24 cellular contexts compared by ENCODE assay signal in genomic region chr2:217014298-217015116, GRCh38.
"Had no signal": no experiment of that assay in that cellular context is flagged by ENCODE, and none has a peak within 500 bp of the region (broad histone marks: within the 10 kb centered on the region; RNA-seq: fewer than 3 reads in every experiment).

No MANE protein-coding gene starts in this region.

- H3K27me3 ChIP-seq: Peyer's patch, SJCRH30 had no signal

- H3K9me3 ChIP-seq: Peyer's patch, SJCRH30, SK-N-SH had no signal

- DNase-seq: activated CD4-positive, alpha-beta memory T cell treated with anti-CD3 and anti-CD28 coated beads, Interleukin-2, amount 10 ng/mL, durations not matched to agents 7 days and 5 days; activated CD4-positive, alpha-beta T cell treated with anti-CD3 and anti-CD28 coated beads for 36 hours; activated CD4-positive, alpha-beta T cell treated with anti-CD3 and anti-CD28 coated beads, Interleukin-2, amount 50 U/mL, for 1 hour; activated gamma-delta T cell; activated naive CD4-positive, alpha-beta T cell treated with anti-CD3 and anti-CD28 coated beads for 36 hours; activated T-cell treated with anti-CD3 and anti-CD28 coated beads for 4 hours; activated T-cell treated with anti-CD3 and anti-CD28 coated beads, Interleukin-2, amount 50 U/mL, for 48 hours; amygdala; Karpas-422; MM.1S; NCI-H1694 treated with DMSO at 0.1 percent for 48 hours; NCI-H2081 treated with DMSO at 0.1 percent for 48 hours; NCI-H2171 treated with DMSO at 0.1 percent for 48 hours; NCI-H226; NCI-H69; NK-92 treated with Interleukin-12 subunit alpha and Interleukin-12 subunit beta, amount 100 ng/mL, for 24 hours; Peyer's patch; Right ventricle myocardium superior; SJCRH30; SK-N-SH; T-helper 1 cell had no signal

- H3K4me1 ChIP-seq: Peyer's patch, SJCRH30 had no signal

- H3K9ac ChIP-seq: SK-N-SH had no signal

- H3K27ac ChIP-seq: Peyer's patch, RWPE1, SJCRH30, VCaP had no signal

- H3K4me2 ChIP-seq: SK-N-SH had no signal

- H3K4me3 ChIP-seq: Peyer's patch, SJCRH30 had no signal

- ATAC-seq: activated CD4-positive, alpha-beta T cell treated with anti-CD3 and anti-CD28 coated beads for 36 hours; activated T-helper 17 cell treated with anti-CD3 and anti-CD28 coated beads, Interleukin-2, amount 50 U/mL, for 72 hours had no signal

- H3K36me3 ChIP-seq: Peyer's patch, SJCRH30 had no signal
